In the genomic region with DNA sequence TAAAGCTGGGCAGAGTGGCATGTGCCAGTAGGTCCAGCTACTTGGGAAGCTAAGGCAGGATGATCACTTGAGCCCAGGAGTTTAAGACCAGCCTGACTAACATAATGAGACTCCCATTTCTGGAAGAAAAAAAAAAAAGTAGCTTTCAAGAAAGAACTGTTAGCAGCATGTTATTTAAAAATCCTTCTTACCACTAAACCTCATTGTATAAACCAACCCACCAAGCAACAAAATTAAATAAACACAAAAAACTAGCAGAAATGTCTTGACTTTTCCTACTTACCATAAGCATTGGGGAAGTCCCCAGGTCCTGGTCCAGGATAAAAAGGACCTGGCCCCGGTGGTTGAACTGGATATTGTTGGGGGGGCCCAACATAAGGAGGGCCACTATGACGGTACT, we compare ENCODE assay signal across 1 cellular context.
TF ChIP-seq lines count a peak whose summit lies in the region.

No MANE protein-coding gene starts in this region.

TF ChIP-seq in IMR-90, 13 proteins besides CTCF, POLR2A, EP300 and RAD21 (continued from another document):
- TF ChIP-seq, protein P1, sequence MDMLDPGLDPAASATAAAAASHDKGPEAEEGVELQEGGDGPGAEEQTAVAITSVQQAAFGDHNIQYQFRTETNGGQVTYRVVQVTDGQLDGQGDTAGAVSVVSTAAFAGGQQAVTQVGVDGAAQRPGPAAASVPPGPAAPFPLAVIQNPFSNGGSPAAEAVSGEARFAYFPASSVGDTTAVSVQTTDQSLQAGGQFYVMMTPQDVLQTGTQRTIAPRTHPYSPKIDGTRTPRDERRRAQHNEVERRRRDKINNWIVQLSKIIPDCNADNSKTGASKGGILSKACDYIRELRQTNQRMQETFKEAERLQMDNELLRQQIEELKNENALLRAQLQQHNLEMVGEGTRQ (IDR thresholded peaks at IDR 0.05; ENCODE audit: low read depth, low read length), result no peak
- TF ChIP-seq MAZ (IDR thresholded peaks at IDR 0.05; ENCODE audit: borderline replicate concordance, low read depth, low read length), result no peak
- no peak for TF ChIP-seq FOS (IDR thresholded peaks at IDR 0.05; ENCODE audit: low read depth, low read length)
- TF ChIP-seq SMC3 (IDR thresholded peaks at IDR 0.05; ENCODE audit: low read depth, low read length), result no peak
- TF ChIP-seq MXI1 (IDR thresholded peaks at IDR 0.05; ENCODE audit: borderline replicate concordance, low read depth, low read length), result no peak
- TF ChIP-seq CHD1 (IDR thresholded peaks at IDR 0.05; ENCODE audit: low read depth, low read length), result no peak
- no peak for TF ChIP-seq RCOR1 (IDR thresholded peaks at IDR 0.05; ENCODE audit: insufficient replicate concordance, low read length)
